In the genomic region with DNA sequence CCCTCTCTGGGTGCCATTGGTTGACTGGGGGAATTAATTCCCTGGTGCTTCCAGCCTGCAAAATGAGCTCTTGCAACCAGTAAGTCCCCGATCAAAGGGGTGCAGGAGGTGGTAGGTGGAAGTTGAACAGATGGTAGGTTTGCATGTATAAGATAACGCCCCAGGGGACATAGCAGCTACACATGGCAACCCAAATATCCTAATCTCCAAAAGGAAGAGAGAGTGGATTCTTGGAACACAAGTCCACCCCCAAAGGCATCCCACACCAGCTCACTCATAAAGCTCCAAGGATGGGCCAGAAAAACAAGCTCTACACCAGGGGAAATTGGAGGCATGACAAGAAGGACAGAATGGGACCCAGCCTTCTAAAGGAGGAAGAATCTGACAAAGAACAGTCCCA, we compare ENCODE assay signal across 20 cellular contexts. TPM values are rescaled to one million over a fixed set of nuclear protein-coding genes. Genes with fewer than 3 reads are reported as not detected.
A peak's percentile ranks its signal among the peaks of the same experiment; 100 is the strongest.
DNase-seq lines count a peak whose midpoint lies in the region; ATAC-seq, FAIRE-seq and TF ChIP-seq lines count a peak whose summit lies in the region.
"Had no signal": no experiment of that assay in that cellular context is flagged by ENCODE, and none has a peak within 500 bp of the region (broad histone marks: within the 10 kb centered on the region; RNA-seq: fewer than 3 reads in every experiment).

No MANE protein-coding gene starts in this region.

- H4K20me1 ChIP-seq in GM12878 (ENCODE audit: control insufficient read depth, insufficient read depth) (no peaks in the 10 kb centered on the region), HepG2 (ENCODE audit: insufficient read depth, low read length) (no peaks in the 10 kb centered on the region)

- H3K79me2 ChIP-seq in GM12878 (ENCODE audit: control insufficient read depth, insufficient read depth, low read length) (no peaks in the 10 kb centered on the region), HepG2 (ENCODE audit: insufficient read depth, low read length) (no peaks in the 10 kb centered on the region)

- CTCF ChIA-PET in GM12878 (lab: Yijun Ruan, JAX) (interaction anchor here (0.6 to 2.2 kb wide), 3 partner anchors 62 to 912 kb away, joined by 3 to 6 read pairs (median 3); a partner anchor contains a TSS), HepG2 (lab: Yijun Ruan, JAX; ENCODE audit: low intra/inter-chr PET ratio, low total read pairs) (no interaction called here)

- H3K4me1 ChIP-seq in GM12878 (ENCODE audit: control insufficient read depth, insufficient read depth, low read length) (peaks cover 30% of the 10 kb centered on the region), sigmoid colon (no peaks in the 10 kb centered on the region), HepG2 (ENCODE audit: insufficient read depth, low read length) (peaks cover 6% of the 10 kb centered on the region; the same call in 1 of the 2 replicates)

- H3K4me2 ChIP-seq in GM12878 (ENCODE audit: control insufficient read depth, insufficient read depth) (no peak overlapping the region), HepG2 (ENCODE audit: low read depth, low read length) (no peak overlapping the region)
- H3K4me2 ChIP-seq: PC-9 had no signal

- TF ChIP-seq CTCF in GM12878 (IDR thresholded peaks at IDR 0.05 in 2 of 3, conservative IDR thresholded peaks at IDR 0.05 in 1 of 3; ENCODE audit: control insufficient read depth in 2 of 3, extremely low read depth in 1 of 3, insufficient read depth in 1 of 3, low read depth in 3 of 3, low read length in 3 of 3) (no peak), sigmoid colon (IDR thresholded peaks at IDR 0.05) (no peak), HepG2 (CRISPR knock-in tag; IDR thresholded peaks at IDR 0.05) (no peak)

- H3K9me3 ChIP-seq in GM12878 (replicated peaks; ENCODE audit: control insufficient read depth, insufficient read depth, low read length) (no peaks in the 10 kb centered on the region), sigmoid colon (no peaks in the 10 kb centered on the region), HepG2 (ENCODE audit: low read length) (no peaks in the 10 kb centered on the region)

- TF ChIP-seq EP300 in GM12878 (IDR thresholded peaks at IDR 0.05; ENCODE audit: borderline replicate concordance in 1 of 2, control insufficient read depth in 1 of 2, low read depth in 2 of 2, low read length in 2 of 2) (no peak), sigmoid colon (IDR thresholded peaks at IDR 0.05) (no peak), HepG2 (IDR thresholded peaks at IDR 0.05; ENCODE audit: low read depth in 2 of 2, low read length in 2 of 2) (no peak), HepG2 (CRISPR knock-in tag; IDR thresholded peaks at IDR 0.05; ENCODE audit: borderline replicate concordance) (no peak)

- no peak for FAIRE-seq in GM12878 (lab: Jason Lieb, UNC)
- FAIRE-seq in HepG2 (lab: Jason Lieb, UNC) = no peak

- in situ Hi-C loops in GM12878 (cut with MboI) = no loop called here
- in situ Hi-C loops in HepG2 (cut with HindIII; ENCODE audit: extremely low pct_ligation_motif_present, low pct_unique_long_range_greater_than_20kb) = no loop called here

- no peak overlapping the region for H3K4me3 ChIP-seq in GM12878
- no peak overlapping the region for H3K4me3 ChIP-seq in sigmoid colon
- no peak overlapping the region for H3K4me3 ChIP-seq in HepG2 (replicated peaks in 1 of 3; ENCODE audit: insufficient read depth in 1 of 3, low read depth in 2 of 3, low read length in 3 of 3)
- H3K4me3 ChIP-seq: PC-9 had no signal

- no peaks in the 10 kb centered on the region for H3K36me3 ChIP-seq in GM12878 (ENCODE audit: control insufficient read depth in 2 of 2, insufficient read depth in 2 of 2, low read length in 1 of 2)
- H3K36me3 ChIP-seq in sigmoid colon = no peaks in the 10 kb centered on the region
- no peaks in the 10 kb centered on the region for H3K36me3 ChIP-seq in HepG2 (replicated peaks in 1 of 2; ENCODE audit: control insufficient read depth in 1 of 2, insufficient read depth in 2 of 2, low read length in 2 of 2)

- POLR2A ChIA-PET in GM12878 (lab: Charles Lee) (interaction anchor here (0.7 to 2.8 kb wide), 3 partner anchors 40 to 43 kb away, joined by 3 to 11 read pairs (median 5); no protein-coding TSS in a partner anchor), HepG2 (lab: Yijun Ruan, JAX) (interaction anchor here (0.7 to 0.9 kb wide), 2 partner anchors 167 to 344 kb away, joined by 3 read pairs; no protein-coding TSS in a partner anchor)

- SMC1A ChIA-PET in GM12878 (lab: Charles Lee; ENCODE audit: uncharacterized antibody, unreplicated experiment) = interaction anchor here (0.8 to 2.0 kb wide), 3 partner anchors 33 to 76 kb away, joined by 3 to 5 read pairs (median 3); no protein-coding TSS in a partner anchor

- H3K27ac ChIP-seq in GM12878 (ENCODE audit: control insufficient read depth, insufficient read depth) (no peak overlapping the region), sigmoid colon (no peak overlapping the region), HepG2 (ENCODE audit: extremely low read length, insufficient read depth, low read length) (no peak overlapping the region)
- H3K27ac ChIP-seq: PC-9 had no signal

- intact Hi-C loops in GM12878 (cut with micrococcal nuclease; ENCODE audit: unreplicated experiment) (loop anchor here (2.0 kb wide), 1 partner anchor 42 kb away; no protein-coding TSS in a partner anchor), sigmoid colon (cut with DNase I) (no loop called here), HepG2 (cut with micrococcal nuclease; ENCODE audit: unreplicated experiment) (no loop called here)

- H3K9ac ChIP-seq in GM12878 (ENCODE audit: control insufficient read depth, insufficient read depth, low read length) = no peak overlapping the region
- no peak overlapping the region for H3K9ac ChIP-seq in HepG2 (ENCODE audit: insufficient read depth, low read depth, low read length)

- H2AFZ ChIP-seq in GM12878 (ENCODE audit: control insufficient read depth, low read depth, low read length) = no peak overlapping the region
- no peak overlapping the region for H2AFZ ChIP-seq in HepG2 (ENCODE audit: low read length)
- H2AFZ ChIP-seq: PC-9 had no signal

- BruUV-seq in GM12878 (replicated peaks; lab: Mats Ljungman, UMichigan) (no TSS peak), HepG2 (replicated peaks; lab: Mats Ljungman, UMichigan) (no TSS peak)

- ATAC-seq in GM12878 (no peak), HepG2 (no peak)

- RAD21 ChIA-PET in GM12878 (lab: Charles Lee; ENCODE audit: unreplicated experiment) = interaction anchor here (0.6 to 3.3 kb wide), 6 partner anchors 33 to 161 kb away, joined by 3 to 11 read pairs (median 3); a partner anchor contains a TSS

- WGBS in GM12878 (ENCODE audit: insufficient coverage, insufficient replicate concordance, low lambda C conversion rate, missing lambda C conversion rate) = 17% methylated on average over 2 of the region's 2 CpGs
- WGBS in sigmoid colon, 2 donors = 59 to 88% methylated on average over 2 of the region's 2 CpGs
- WGBS in HepG2 (ENCODE audit: low lambda C conversion rate) = 8% methylated on average over 2 of the region's 2 CpGs

- TF ChIP-seq RAD21 in GM12878 (IDR thresholded peaks at IDR 0.05; ENCODE audit: insufficient read depth, low read depth, low read length) (no peak), HepG2 (CRISPR knock-in tag; IDR thresholded peaks at IDR 0.05) (no peak)

- TF ChIP-seq POLR2A in GM12878 (IDR thresholded peaks at IDR 0.05; ENCODE audit: low read depth, low read length) (no peak), sigmoid colon (IDR thresholded peaks at IDR 0.05) (no peak), HepG2 (IDR thresholded peaks at IDR 0.05; ENCODE audit: insufficient read depth in 1 of 2, low read depth in 2 of 2, low read length in 2 of 2) (no peak)

- DNase-seq in DMS 273 treated with DMSO at 0.1 percent for 48 hours (lab: John Stamatoyannopoulos, UW) (peak; percentile 75), NCI-H524 (lab: John Stamatoyannopoulos, UW) (peak; percentile 85 to 97), GM12878 (ENCODE audit: low read depth, low spot score) (no peak), sigmoid colon (peak; percentile 14), NCI-H1930 (lab: John Stamatoyannopoulos, UW) (no peak), HepG2 (ENCODE audit: low spot score) (no peak), RKO (ENCODE audit: low spot score) (no peak)
- no peak for DNase-seq in stimulated activated CD8-positive, alpha-beta memory T cell treated with anti-CD3 and anti-CD28 coated beads, Interleukin-4, amount 100 ng/mL, for 48 hours
- DNase-seq: COR-L47, IMR-90, Kasumi-1, MM.1S, NCI-H1092 treated with DMSO at 0.1 percent for 48 hours, NCI-H1694, NCI-H748 treated with DMSO at 0.1 percent for 48 hours, SW 1271 had no signal

- H3K27me3 ChIP-seq in GM12878 (replicated peaks in 1 of 2; ENCODE audit: control insufficient read depth in 2 of 2, insufficient read depth in 2 of 2, low read length in 1 of 2) (no peaks in the 10 kb centered on the region), sigmoid colon (peaks cover 0 to 12% (median 4%) of the 10 kb centered on the region in 3 donors), HepG2 (ENCODE audit: control insufficient read depth in 1 of 2, insufficient read depth in 2 of 2, low read length in 2 of 2) (peaks cover 3 to 27% of the 10 kb centered on the region in 2 experiments; a peak in 2 of 5 replicates)

RNA-seq across cellular contexts. Expression of a gene that starts 4.8 kb away (rescaled TPM):
- total RNA-seq in GM12878 (2013; cell fraction: nucleolus; rRNA removed) = not detected in 2 replicates
- total RNA-seq in GM12878 (2014; rRNA removed) (0.05 and 0.11 TPM in 2 replicates), GM12878 (2014; rRNA removed; fragmentation: Illumina TruSeq; extraction: Trizol) (0.05 TPM in 1 of 2 replicates, not detected in the other), GM12878 (2021) (0.16 and 0.21 TPM in 2 replicates), sigmoid colon (1 to 10 TPM; 1.4 to 6.4 (median 5.6) TPM), HepG2 (2016; rRNA removed; fragmentation: Illumina TruSeq; extraction: Trizol) (not detected in 2 replicates)
- not detected for polyA plus RNA-seq in GM12878 (2011; ENCODE audit: low read depth)
- polyA plus RNA-seq in GM12878 (2011; rRNA removed) (not detected in 2 replicates), GM12878 (2014; fragmentation: Illumina TruSeq; extraction: Trizol) (0.06 and 0.12 TPM in 2 replicates), GM12878 (2014; fragmentation: Nextera tagmentation; extraction: Ambion mirVana) (under 1 TPM; 0.04 to 0.10 TPM), GM12878 (2014; rRNA removed) (0.04 and 0.05 TPM in 2 replicates), GM12878 (2016; fragmentation: Nextera tagmentation; extraction: Ambion mirVana) (under 1 TPM in 1 of 2 experiments, not detected in 1; 0.08 TPM), sigmoid colon (10 to 100 TPM in 1 of 3 donors, 1 to 10 TPM in 2; 2.9 to 12.3 (median 3.6) TPM), HepG2 (2011; rRNA removed) (not detected in 2 replicates)
- polyA plus RNA-seq in GM12878 (2011; cell fraction: cytosol; rRNA removed) = not detected in 2 replicates
- polyA plus RNA-seq in GM12878 (2011; cell fraction: nucleus; rRNA removed) = not detected in 2 replicates
- polyA plus RNA-seq in GM12878 (2012) = 0.08 TPM in 1 of 2 replicates, not detected in the other
- polyA minus RNA-seq in GM12878 (2011; rRNA and poly(A)+ RNA removed) = not detected in 2 replicates
- polyA minus RNA-seq in GM12878 (2011; cell fraction: cytosol; rRNA and poly(A)+ RNA removed) = not detected in 2 replicates
- not detected in 2 replicates for polyA minus RNA-seq in GM12878 (2011; cell fraction: nucleus; rRNA and poly(A)+ RNA removed)
- not detected in 2 replicates for total RNA-seq in HepG2 (2016; cell fraction: cytosol; rRNA removed; fragmentation: Illumina TruSeq; extraction: Trizol; ENCODE audit: low read depth)
- total RNA-seq in HepG2 (2016; cell fraction: insoluble cytoplasmic fraction; rRNA removed; fragmentation: Illumina TruSeq; extraction: Trizol) = not detected in 2 replicates
- not detected in 2 replicates for total RNA-seq in HepG2 (2016; cell fraction: membrane; rRNA removed; fragmentation: Illumina TruSeq; extraction: Trizol)
- not detected in 2 replicates for total RNA-seq in HepG2 (2016; cell fraction: nucleus; rRNA removed; fragmentation: Illumina TruSeq; extraction: Trizol)
- polyA plus RNA-seq in HepG2 (2011; cell fraction: cytosol; rRNA removed) = not detected in 2 replicates
- polyA plus RNA-seq in HepG2 (2011; cell fraction: nucleus; rRNA removed) = not detected in 2 replicates
- polyA plus RNA-seq in HepG2 (2012) = not detected in 2 replicates
- not detected in 2 replicates for polyA plus RNA-seq in HepG2 (2016; cell fraction: cytosol; fragmentation: Illumina TruSeq; extraction: Trizol; ENCODE audit: low read depth)
- not detected in 2 replicates for polyA plus RNA-seq in HepG2 (2016; cell fraction: insoluble cytoplasmic fraction; fragmentation: Illumina TruSeq; extraction: Trizol; ENCODE audit: low read depth)
- not detected in 2 replicates for polyA plus RNA-seq in HepG2 (2016; cell fraction: membrane; fragmentation: Illumina TruSeq; extraction: Trizol; ENCODE audit: low read depth)
- polyA plus RNA-seq in HepG2 (2016; cell fraction: nucleus; fragmentation: Illumina TruSeq; extraction: Trizol; ENCODE audit: insufficient read depth, low read depth) = not detected in 2 replicates
- polyA minus RNA-seq in HepG2 (2011; rRNA and poly(A)+ RNA removed; ENCODE audit: low replicate concordance) = not detected in 2 replicates
- not detected in 2 replicates for polyA minus RNA-seq in HepG2 (2011; cell fraction: cytosol; rRNA and poly(A)+ RNA removed)
- polyA minus RNA-seq in HepG2 (2011; cell fraction: nucleus; rRNA and poly(A)+ RNA removed) = not detected in 2 replicates
- total RNA-seq: HT-29, IMR-90, PC-9, SK-MEL-5 had no signal
- polyA plus RNA-seq: IMR-90 had no signal

RNA-seq across cellular contexts. Expression of a gene that starts 10.7 kb away (rescaled TPM):
- not detected in 2 replicates for total RNA-seq in GM12878 (2013; cell fraction: nucleolus; rRNA removed)
- total RNA-seq in GM12878 (2014; rRNA removed) (not detected in 2 replicates), GM12878 (2014; rRNA removed; fragmentation: Illumina TruSeq; extraction: Trizol) (not detected in 2 replicates), GM12878 (2021) (not detected in 2 replicates), sigmoid colon (1 to 10 TPM; 1.4 to 3.6 (median 3.1) TPM), HepG2 (2016; rRNA removed; fragmentation: Illumina TruSeq; extraction: Trizol) (not detected in 2 replicates)
- not detected for polyA plus RNA-seq in GM12878 (2011; ENCODE audit: low read depth)
- polyA plus RNA-seq in GM12878 (2011; rRNA removed) (not detected in 2 replicates), GM12878 (2014; fragmentation: Illumina TruSeq; extraction: Trizol) (0.04 TPM in 1 of 2 replicates, not detected in the other), GM12878 (2014; fragmentation: Nextera tagmentation; extraction: Ambion mirVana) (not detected), GM12878 (2014; rRNA removed) (not detected in 2 replicates), GM12878 (2016; fragmentation: Nextera tagmentation; extraction: Ambion mirVana) (not detected), sigmoid colon (under 1 TPM in 2 of 3 donors, not detected in 1; 0.45 to 0.46 TPM), HepG2 (2011; rRNA removed) (not detected in 2 replicates)
- 0.05 and 0.09 TPM in 2 replicates for polyA plus RNA-seq in GM12878 (2011; cell fraction: cytosol; rRNA removed)
- not detected in 2 replicates for polyA plus RNA-seq in GM12878 (2011; cell fraction: nucleus; rRNA removed)
- not detected in 2 replicates for polyA plus RNA-seq in GM12878 (2012)
- polyA minus RNA-seq in GM12878 (2011; rRNA and poly(A)+ RNA removed) = not detected in 2 replicates
- polyA minus RNA-seq in GM12878 (2011; cell fraction: cytosol; rRNA and poly(A)+ RNA removed) = not detected in 2 replicates
- polyA minus RNA-seq in GM12878 (2011; cell fraction: nucleus; rRNA and poly(A)+ RNA removed) = not detected in 2 replicates
- not detected in 2 replicates for total RNA-seq in HepG2 (2016; cell fraction: cytosol; rRNA removed; fragmentation: Illumina TruSeq; extraction: Trizol; ENCODE audit: low read depth)
- not detected in 2 replicates for total RNA-seq in HepG2 (2016; cell fraction: insoluble cytoplasmic fraction; rRNA removed; fragmentation: Illumina TruSeq; extraction: Trizol)
- not detected in 2 replicates for total RNA-seq in HepG2 (2016; cell fraction: membrane; rRNA removed; fragmentation: Illumina TruSeq; extraction: Trizol)
- total RNA-seq in HepG2 (2016; cell fraction: nucleus; rRNA removed; fragmentation: Illumina TruSeq; extraction: Trizol) = not detected in 2 replicates
- polyA plus RNA-seq in HepG2 (2011; cell fraction: cytosol; rRNA removed) = not detected in 2 replicates
- polyA plus RNA-seq in HepG2 (2011; cell fraction: nucleus; rRNA removed) = not detected in 2 replicates
- not detected in 2 replicates for polyA plus RNA-seq in HepG2 (2012)
- not detected in 2 replicates for polyA plus RNA-seq in HepG2 (2016; cell fraction: cytosol; fragmentation: Illumina TruSeq; extraction: Trizol; ENCODE audit: low read depth)
- not detected in 2 replicates for polyA plus RNA-seq in HepG2 (2016; cell fraction: insoluble cytoplasmic fraction; fragmentation: Illumina TruSeq; extraction: Trizol; ENCODE audit: low read depth)
- not detected in 2 replicates for polyA plus RNA-seq in HepG2 (2016; cell fraction: membrane; fragmentation: Illumina TruSeq; extraction: Trizol; ENCODE audit: low read depth)
- not detected in 2 replicates for polyA plus RNA-seq in HepG2 (2016; cell fraction: nucleus; fragmentation: Illumina TruSeq; extraction: Trizol; ENCODE audit: insufficient read depth, low read depth)
- not detected in 2 replicates for polyA minus RNA-seq in HepG2 (2011; rRNA and poly(A)+ RNA removed; ENCODE audit: low replicate concordance)
- polyA minus RNA-seq in HepG2 (2011; cell fraction: cytosol; rRNA and poly(A)+ RNA removed) = not detected in 2 replicates
- polyA minus RNA-seq in HepG2 (2011; cell fraction: nucleus; rRNA and poly(A)+ RNA removed) = not detected in 2 replicates
- total RNA-seq: H4, HT-29, IMR-90, PC-9, SK-MEL-5 had no signal
- polyA plus RNA-seq: IMR-90 had no signal

RNA-seq across cellular contexts. Expression of a gene that starts 20.5 kb away (rescaled TPM):
- total RNA-seq in GM12878 (2013; cell fraction: nucleolus; rRNA removed) = not detected in 2 replicates
- 0.11 and 0.44 TPM in 2 replicates for total RNA-seq in GM12878 (2014; rRNA removed)
- total RNA-seq in GM12878 (2014; rRNA removed; fragmentation: Illumina TruSeq; extraction: Trizol) = 0.18 and 0.32 TPM in 2 replicates
- total RNA-seq in GM12878 (2021) = 0.16 and 0.31 TPM in 2 replicates
- polyA plus RNA-seq in GM12878 (2011; ENCODE audit: low read depth) = 0.16 TPM
- not detected in 2 replicates for polyA plus RNA-seq in GM12878 (2011; rRNA removed)
- not detected in 2 replicates for polyA plus RNA-seq in GM12878 (2011; cell fraction: cytosol; rRNA removed)
- 0.21 and 0.28 TPM in 2 replicates for polyA plus RNA-seq in GM12878 (2011; cell fraction: nucleus; rRNA removed)
- 0.12 and 0.20 TPM in 2 replicates for polyA plus RNA-seq in GM12878 (2012)
- 0.12 and 0.17 TPM in 2 replicates for polyA plus RNA-seq in GM12878 (2014; fragmentation: Illumina TruSeq; extraction: Trizol)
- under 1 TPM; 0.38 to 0.42 TPM for polyA plus RNA-seq in GM12878 (2014; fragmentation: Nextera tagmentation; extraction: Ambion mirVana)
- polyA plus RNA-seq in GM12878 (2014; rRNA removed) = 0.37 and 0.60 TPM in 2 replicates
- polyA plus RNA-seq in GM12878 (2016; fragmentation: Nextera tagmentation; extraction: Ambion mirVana) = under 1 TPM; 0.23 to 0.25 TPM
- not detected in 2 replicates for polyA minus RNA-seq in GM12878 (2011; rRNA and poly(A)+ RNA removed)
- not detected in 2 replicates for polyA minus RNA-seq in GM12878 (2011; cell fraction: cytosol; rRNA and poly(A)+ RNA removed)
- not detected in 2 replicates for polyA minus RNA-seq in GM12878 (2011; cell fraction: nucleus; rRNA and poly(A)+ RNA removed)
- 1 to 10 TPM in 1 of 4 donors, not detected in 3; 1.4 TPM for total RNA-seq in sigmoid colon
- under 1 TPM in 2 of 3 donors, not detected in 1; under 0.01 to 0.82 TPM for polyA plus RNA-seq in sigmoid colon
- not detected in 2 replicates for total RNA-seq in HepG2 (2016; rRNA removed; fragmentation: Illumina TruSeq; extraction: Trizol)
- total RNA-seq in HepG2 (2016; cell fraction: cytosol; rRNA removed; fragmentation: Illumina TruSeq; extraction: Trizol; ENCODE audit: low read depth) = not detected in 2 replicates
- total RNA-seq in HepG2 (2016; cell fraction: insoluble cytoplasmic fraction; rRNA removed; fragmentation: Illumina TruSeq; extraction: Trizol) = not detected in 2 replicates
- total RNA-seq in HepG2 (2016; cell fraction: membrane; rRNA removed; fragmentation: Illumina TruSeq; extraction: Trizol) = not detected in 2 replicates
- not detected in 2 replicates for total RNA-seq in HepG2 (2016; cell fraction: nucleus; rRNA removed; fragmentation: Illumina TruSeq; extraction: Trizol)
- 0.07 TPM in 1 of 2 replicates, not detected in the other for polyA plus RNA-seq in HepG2 (2011; rRNA removed)
- not detected in 2 replicates for polyA plus RNA-seq in HepG2 (2011; cell fraction: cytosol; rRNA removed)
- not detected in 2 replicates for polyA plus RNA-seq in HepG2 (2011; cell fraction: nucleus; rRNA removed)
- not detected in 2 replicates for polyA plus RNA-seq in HepG2 (2012)
- not detected in 2 replicates for polyA plus RNA-seq in HepG2 (2016; cell fraction: cytosol; fragmentation: Illumina TruSeq; extraction: Trizol; ENCODE audit: low read depth)
- not detected in 2 replicates for polyA plus RNA-seq in HepG2 (2016; cell fraction: insoluble cytoplasmic fraction; fragmentation: Illumina TruSeq; extraction: Trizol; ENCODE audit: low read depth)
- polyA plus RNA-seq in HepG2 (2016; cell fraction: membrane; fragmentation: Illumina TruSeq; extraction: Trizol; ENCODE audit: low read depth) = not detected in 2 replicates
- polyA plus RNA-seq in HepG2 (2016; cell fraction: nucleus; fragmentation: Illumina TruSeq; extraction: Trizol; ENCODE audit: insufficient read depth, low read depth) = not detected in 2 replicates
- polyA minus RNA-seq in HepG2 (2011; rRNA and poly(A)+ RNA removed; ENCODE audit: low replicate concordance) = not detected in 2 replicates
- not detected in 2 replicates for polyA minus RNA-seq in HepG2 (2011; cell fraction: cytosol; rRNA and poly(A)+ RNA removed)
- polyA minus RNA-seq in HepG2 (2011; cell fraction: nucleus; rRNA and poly(A)+ RNA removed) = not detected in 2 replicates
- total RNA-seq: H4, HT-29, IMR-90, PC-9, SK-MEL-5 had no signal
- polyA plus RNA-seq: IMR-90 had no signal

RNA-seq across cellular contexts. Expression of a gene that starts 40.6 kb away (rescaled TPM):
- total RNA-seq in GM12878 (2013; cell fraction: nucleolus; rRNA removed) = 564 and 607 TPM in 2 replicates
- total RNA-seq in GM12878 (2014; rRNA removed) = 351 and 365 TPM in 2 replicates
- total RNA-seq in GM12878 (2014; rRNA removed; fragmentation: Illumina TruSeq; extraction: Trizol) = 218 and 223 TPM in 2 replicates
- total RNA-seq in GM12878 (2021) = 359 and 362 TPM in 2 replicates
- polyA plus RNA-seq in GM12878 (2011; ENCODE audit: low read depth) = 318 TPM
- 170 and 363 TPM in 2 replicates for polyA plus RNA-seq in GM12878 (2011; rRNA removed)
- 431 and 568 TPM in 2 replicates for polyA plus RNA-seq in GM12878 (2011; cell fraction: cytosol; rRNA removed)
- polyA plus RNA-seq in GM12878 (2011; cell fraction: nucleus; rRNA removed) = 453 and 458 TPM in 2 replicates
- 547 and 639 TPM in 2 replicates for polyA plus RNA-seq in GM12878 (2012)
- polyA plus RNA-seq in GM12878 (2014; fragmentation: Illumina TruSeq; extraction: Trizol) = 155 and 247 TPM in 2 replicates
- 10 to 100 TPM; 44.0 to 53.3 TPM for polyA plus RNA-seq in GM12878 (2014; fragmentation: Nextera tagmentation; extraction: Ambion mirVana)
- 424 and 451 TPM in 2 replicates for polyA plus RNA-seq in GM12878 (2014; rRNA removed)
- polyA plus RNA-seq in GM12878 (2016; fragmentation: Nextera tagmentation; extraction: Ambion mirVana) = 100 to 1,000 TPM; 214 to 235 TPM
- polyA minus RNA-seq in GM12878 (2011; rRNA and poly(A)+ RNA removed) = 176 and 326 TPM in 2 replicates
- 118 and 125 TPM in 2 replicates for polyA minus RNA-seq in GM12878 (2011; cell fraction: cytosol; rRNA and poly(A)+ RNA removed)
- 98.0 and 111 TPM in 2 replicates for polyA minus RNA-seq in GM12878 (2011; cell fraction: nucleus; rRNA and poly(A)+ RNA removed)
- total RNA-seq in sigmoid colon = 1 to 10 TPM in 1 of 4 donors, under 1 TPM in 3; 0.27 to 2.5 (median 0.61) TPM
- 10 to 100 TPM in 1 of 3 donors, under 1 TPM in 1, not detected in 1; 0.46 to 14.7 TPM for polyA plus RNA-seq in sigmoid colon
- not detected in 2 replicates for total RNA-seq in HepG2 (2016; rRNA removed; fragmentation: Illumina TruSeq; extraction: Trizol)
- not detected in 2 replicates for total RNA-seq in HepG2 (2016; cell fraction: cytosol; rRNA removed; fragmentation: Illumina TruSeq; extraction: Trizol; ENCODE audit: low read depth)
- total RNA-seq in HepG2 (2016; cell fraction: insoluble cytoplasmic fraction; rRNA removed; fragmentation: Illumina TruSeq; extraction: Trizol) = not detected in 2 replicates
- not detected in 2 replicates for total RNA-seq in HepG2 (2016; cell fraction: membrane; rRNA removed; fragmentation: Illumina TruSeq; extraction: Trizol)
- not detected in 2 replicates for total RNA-seq in HepG2 (2016; cell fraction: nucleus; rRNA removed; fragmentation: Illumina TruSeq; extraction: Trizol)
- polyA plus RNA-seq in HepG2 (2011; rRNA removed) = not detected in 2 replicates
- polyA plus RNA-seq in HepG2 (2011; cell fraction: cytosol; rRNA removed) = 0.03 TPM in 1 of 2 replicates, not detected in the other
- polyA plus RNA-seq in HepG2 (2011; cell fraction: nucleus; rRNA removed) = 0.09 TPM in 1 of 2 replicates, not detected in the other
- polyA plus RNA-seq in HepG2 (2012) = not detected in 2 replicates
- polyA plus RNA-seq in HepG2 (2016; cell fraction: cytosol; fragmentation: Illumina TruSeq; extraction: Trizol; ENCODE audit: low read depth) = not detected in 2 replicates
- polyA plus RNA-seq in HepG2 (2016; cell fraction: insoluble cytoplasmic fraction; fragmentation: Illumina TruSeq; extraction: Trizol; ENCODE audit: low read depth) = not detected in 2 replicates
- not detected in 2 replicates for polyA plus RNA-seq in HepG2 (2016; cell fraction: membrane; fragmentation: Illumina TruSeq; extraction: Trizol; ENCODE audit: low read depth)
- polyA plus RNA-seq in HepG2 (2016; cell fraction: nucleus; fragmentation: Illumina TruSeq; extraction: Trizol; ENCODE audit: insufficient read depth, low read depth) = not detected in 2 replicates
- polyA minus RNA-seq in HepG2 (2011; rRNA and poly(A)+ RNA removed; ENCODE audit: low replicate concordance) = 0.14 TPM in 1 of 2 replicates, not detected in the other
- not detected in 2 replicates for polyA minus RNA-seq in HepG2 (2011; cell fraction: cytosol; rRNA and poly(A)+ RNA removed)
- polyA minus RNA-seq in HepG2 (2011; cell fraction: nucleus; rRNA and poly(A)+ RNA removed) = not detected in 2 replicates
- total RNA-seq: H4, HT-29, IMR-90, PC-9, SK-MEL-5 had no signal
- polyA plus RNA-seq: IMR-90 had no signal

Comparison
In these comparisons a context has a peak if more than half of its experiments do, and no peak if none do; other contexts are left out.
1. DNase-seq: peak in DMS 273 treated with DMSO at 0.1 percent for 48 hours (single experiment), NCI-H524 (2 of 2) and sigmoid colon (single experiment); none in GM12878 (single experiment), NCI-H1930 (0 of 2), HepG2 (single experiment), stimulated activated CD8-positive, alpha-beta memory T cell treated with anti-CD3 and anti-CD28 coated beads, Interleukin-4, amount 100 ng/mL, for 48 hours (single experiment) and RKO (single experiment).